ENCODE assay signal across 1 cellular context in genomic region chr1:209827384-209828261, GRCh38.
A peak's percentile ranks its signal among the peaks of the same experiment; 100 is the strongest.
TF ChIP-seq lines count a peak whose summit lies in the region.

Gene UTP25, plus strand, starts transcription at chr1:209827972. Its CDS starts 92 bp downstream, at chr1:209828064.

TF ChIP-seq in HepG2, 621 proteins besides CTCF, POLR2A, EP300 and RAD21 (continued from another document and continues in another):
- peak; percentile 74 for TF ChIP-seq ZNF136 (CRISPR knock-in tag; IDR thresholded peaks at IDR 0.05; ENCODE audit: low read depth)
- 0 out of 2 replicates have a peak, but pooled peaks have one; percentile 34 for TF ChIP-seq MIER2 (CRISPR knock-in tag; IDR thresholded peaks at IDR 0.05)
- TF ChIP-seq ZFX (CRISPR knock-in tag; IDR thresholded peaks at IDR 0.05; ENCODE audit: low read depth), result peak; percentile 58; the same call in 1 of the 2 replicates
- no peak for TF ChIP-seq ZNF569 (CRISPR knock-in tag; IDR thresholded peaks at IDR 0.05; ENCODE audit: borderline replicate concordance)
- TF ChIP-seq ZNF841 (CRISPR knock-in tag; IDR thresholded peaks at IDR 0.05; ENCODE audit: borderline replicate concordance), result no peak
- peak; percentile 52; the same call in 1 of the 2 replicates for TF ChIP-seq ZNF607 (CRISPR knock-in tag; IDR thresholded peaks at IDR 0.05; ENCODE audit: borderline replicate concordance)
- peak; percentile 33; the same call in 1 of the 2 replicates for TF ChIP-seq CEBPG (CRISPR knock-in tag; IDR thresholded peaks at IDR 0.05)
- no peak for TF ChIP-seq E2F5 (CRISPR knock-in tag; conservative IDR thresholded peaks at IDR 0.05)
- TF ChIP-seq MXD3 (CRISPR knock-in tag; IDR thresholded peaks at IDR 0.05), result peak; percentile 98; the same call in 1 of the 2 replicates
- peak; percentile 88 for TF ChIP-seq SALL1 (CRISPR knock-in tag; IDR thresholded peaks at IDR 0.05)
- no peak for TF ChIP-seq ZNF709 (CRISPR knock-in tag; IDR thresholded peaks at IDR 0.05)
- no peak for TF ChIP-seq ATAD3A (CRISPR knock-in tag; IDR thresholded peaks at IDR 0.05)
- no peak for TF ChIP-seq EED (CRISPR knock-in tag; IDR thresholded peaks at IDR 0.05)
- 0 out of 2 replicates have a peak, but pooled peaks have one; percentile 53 for TF ChIP-seq CENPT (CRISPR knock-in tag; IDR thresholded peaks at IDR 0.05; ENCODE audit: low read depth)
- TF ChIP-seq SMAD3 (CRISPR knock-in tag; IDR thresholded peaks at IDR 0.05), result peak; percentile 85
- no peak for TF ChIP-seq SNAI1 (CRISPR knock-in tag; IDR thresholded peaks at IDR 0.05; ENCODE audit: borderline replicate concordance)
- no peak for TF ChIP-seq ZNF430 (CRISPR knock-in tag; IDR thresholded peaks at IDR 0.05)
- TF ChIP-seq ZFP36L1 (CRISPR knock-in tag; IDR thresholded peaks at IDR 0.05), result peak; percentile 85
- TF ChIP-seq HDAC6 (IDR thresholded peaks at IDR 0.05; ENCODE audit: low read depth, low read length), result no peak
- no peak for TF ChIP-seq ZNF235 (CRISPR knock-in tag; IDR thresholded peaks at IDR 0.05; ENCODE audit: borderline replicate concordance)
- TF ChIP-seq ZNF33B (CRISPR knock-in tag; IDR thresholded peaks at IDR 0.05), result peak; percentile 63; the same call in 1 of the 2 replicates
- no peak for TF ChIP-seq CBFB (CRISPR knock-in tag; IDR thresholded peaks at IDR 0.05)
- no peak; the same call in 1 of the 2 replicates for TF ChIP-seq SP4 (CRISPR knock-in tag; IDR thresholded peaks at IDR 0.05)
- no peak for TF ChIP-seq MATR3 (CRISPR knock-in tag; IDR thresholded peaks at IDR 0.05)
- TF ChIP-seq ZUFSP (CRISPR knock-in tag; IDR thresholded peaks at IDR 0.05; ENCODE audit: borderline replicate concordance), result no peak
- TF ChIP-seq MEIS2 (CRISPR knock-in tag; IDR thresholded peaks at IDR 0.05), result peak; percentile 75
- TF ChIP-seq ZNF598 (CRISPR knock-in tag; IDR thresholded peaks at IDR 0.05; ENCODE audit: borderline replicate concordance), result peak; percentile 68; the same call in 1 of the 2 replicates
- no peak for TF ChIP-seq PLSCR1 (CRISPR knock-in tag; IDR thresholded peaks at IDR 0.05; ENCODE audit: borderline replicate concordance)
- TF ChIP-seq ZBTB14 (CRISPR knock-in tag; IDR thresholded peaks at IDR 0.05), result no peak
- peak; percentile 41; the same call in 1 of the 2 replicates for TF ChIP-seq MIXL1 (CRISPR knock-in tag; IDR thresholded peaks at IDR 0.05)
- no peak for TF ChIP-seq ZNF557 (CRISPR knock-in tag; IDR thresholded peaks at IDR 0.05)
- no peak for TF ChIP-seq ZNF512 (CRISPR knock-in tag; IDR thresholded peaks at IDR 0.05)
- no peak for TF ChIP-seq HMGA1 (CRISPR knock-in tag; conservative IDR thresholded peaks at IDR 0.05)
- TF ChIP-seq NFIB (CRISPR knock-in tag; IDR thresholded peaks at IDR 0.05; ENCODE audit: borderline replicate concordance), result no peak
- TF ChIP-seq ZNF7 (CRISPR knock-in tag; IDR thresholded peaks at IDR 0.05), result no peak
- no peak; the same call in 1 of the 2 replicates for TF ChIP-seq GATA4 (IDR thresholded peaks at IDR 0.05; ENCODE audit: borderline replicate concordance, low read depth)
- no peak for TF ChIP-seq CHCHD3 (CRISPR knock-in tag; IDR thresholded peaks at IDR 0.05)
- TF ChIP-seq TRAFD1 (CRISPR knock-in tag; IDR thresholded peaks at IDR 0.05; ENCODE audit: borderline replicate concordance), result no peak
- TF ChIP-seq HNRNPH1 (optimal IDR thresholded peaks at IDR 0.05; ENCODE audit: low read depth, low read length), result no peak
- no peak for TF ChIP-seq ZNF296 (CRISPR knock-in tag; conservative IDR thresholded peaks at IDR 0.05)
- TF ChIP-seq MXI1 (IDR thresholded peaks at IDR 0.05; ENCODE audit: borderline replicate concordance, low read depth, low read length), result peak; percentile 99
- no peak for TF ChIP-seq FIP1L1 (IDR thresholded peaks at IDR 0.05; ENCODE audit: borderline replicate concordance, insufficient read depth, low read depth, low read length)
- no peak for TF ChIP-seq LBX2 (CRISPR knock-in tag; IDR thresholded peaks at IDR 0.05; ENCODE audit: borderline replicate concordance)
- TF ChIP-seq ELF3 (CRISPR knock-in tag; IDR thresholded peaks at IDR 0.05), result peak; percentile 99
- no peak for TF ChIP-seq ZC3H13 (CRISPR knock-in tag; IDR thresholded peaks at IDR 0.05)
- TF ChIP-seq PHB2 (IDR thresholded peaks at IDR 0.05; ENCODE audit: partially characterized antibody), result no peak
- TF ChIP-seq IKZF4 (CRISPR knock-in tag; IDR thresholded peaks at IDR 0.05; ENCODE audit: borderline replicate concordance, low read depth, not compliant biosample characterization), result no peak
- no peak; the same call in 1 of the 2 replicates for TF ChIP-seq SOX5 (CRISPR knock-in tag; IDR thresholded peaks at IDR 0.05; ENCODE audit: borderline replicate concordance)
- TF ChIP-seq ZNF20 (CRISPR knock-in tag; IDR thresholded peaks at IDR 0.05), result no peak
- no peak for TF ChIP-seq ZSCAN22 (CRISPR knock-in tag; IDR thresholded peaks at IDR 0.05)
- TF ChIP-seq MED13 (CRISPR knock-in tag; IDR thresholded peaks at IDR 0.05), result no peak
- no peak for TF ChIP-seq HES4 (CRISPR knock-in tag; IDR thresholded peaks at IDR 0.05; ENCODE audit: borderline replicate concordance)
- no peak for TF ChIP-seq SIX1 (CRISPR knock-in tag; IDR thresholded peaks at IDR 0.05; ENCODE audit: borderline replicate concordance)
- 0 out of 2 replicates have a peak, but pooled peaks have one; percentile 21 for TF ChIP-seq ZNF280D (CRISPR knock-in tag; IDR thresholded peaks at IDR 0.05)
- peak; percentile 97 for TF ChIP-seq GATAD1 (CRISPR knock-in tag; IDR thresholded peaks at IDR 0.05)
- TF ChIP-seq ZFYVE20 (CRISPR knock-in tag; IDR thresholded peaks at IDR 0.05; ENCODE audit: borderline replicate concordance, low read depth), result no peak
- no peak for TF ChIP-seq ZNF660 (CRISPR knock-in tag; IDR thresholded peaks at IDR 0.05; ENCODE audit: borderline replicate concordance, low read depth)
- no peak for TF ChIP-seq ZNF878 (CRISPR knock-in tag; IDR thresholded peaks at IDR 0.05)
- TF ChIP-seq ZNF747 (CRISPR knock-in tag; IDR thresholded peaks at IDR 0.05; ENCODE audit: borderline replicate concordance), result no peak
- no peak for TF ChIP-seq BRD4 (CRISPR knock-in tag; IDR thresholded peaks at IDR 0.05)
- no peak for TF ChIP-seq ZNF17 (CRISPR knock-in tag; IDR thresholded peaks at IDR 0.05)
- TF ChIP-seq ZNF589 (CRISPR knock-in tag; conservative IDR thresholded peaks at IDR 0.05), result no peak
- no peak for TF ChIP-seq LRRFIP1 (CRISPR knock-in tag; conservative IDR thresholded peaks at IDR 0.05)
- TF ChIP-seq KDM1A (CRISPR knock-in tag; IDR thresholded peaks at IDR 0.05), result no peak
- TF ChIP-seq SMYD3 (CRISPR knock-in tag; IDR thresholded peaks at IDR 0.05), result no peak
